ENCODE assay signal across 7 cellular contexts in genomic region chr15:47185222-47185800, GRCh38.
DNase-seq lines count a peak whose midpoint lies in the region; ATAC-seq and TF ChIP-seq lines count a peak whose summit lies in the region.

No MANE protein-coding gene starts in this region.

- peak overlapping the region; percentile 36; the same call in 1 of the 2 replicates for H3K4me3 Mint-ChIP-seq in HFFc6

- no peak overlapping the region for H3K27ac Mint-ChIP-seq in HFFc6

- H3K27me3 Mint-ChIP-seq in HFFc6 (ENCODE audit: insufficient read depth): peaks cover 20% of the 10 kb centered on the region

- H3K9me3 Mint-ChIP-seq in HFFc6: no peaks in the 10 kb centered on the region; the same call in 1 of the 2 replicates

- TF ChIP-seq CTCF in HFFc6 (IDR thresholded peaks at IDR 0.05) (no peak), retinal pigment epithelial cell (conservative IDR thresholded peaks at IDR 0.05; ENCODE audit: low read depth, low read length) (no peak)

- no peaks in the 10 kb centered on the region for H3K4me1 Mint-ChIP-seq in HFFc6 (ENCODE audit: low read depth)

- no peaks in the 10 kb centered on the region for H3K36me3 Mint-ChIP-seq in HFFc6 (ENCODE audit: low read depth)

- no peak for DNase-seq in HFFc6
- peak; percentile 73 for DNase-seq in NCI-H82 treated with DMSO at 0.1 percent for 48 hours (lab: John Stamatoyannopoulos, UW; ENCODE audit: unreplicated experiment)
- peak; percentile 6 for DNase-seq in fibroblast of peridontal ligament (ENCODE audit: extremely low read depth)
- DNase-seq in retinal pigment epithelial cell (ENCODE audit: low read depth): no peak
- DNase-seq in NCI-H1436 treated with DMSO at 0.1 percent for 48 hours (lab: John Stamatoyannopoulos, UW): no peak

- H3K4me3 ChIP-seq in retinal pigment epithelial cell (ENCODE audit: low read length): peak overlapping the region; percentile 57

- no peak for ATAC-seq in GM18867 (IDR thresholded peaks at IDR 0.05; ENCODE audit: unreplicated experiment)
- ATAC-seq in HG02885 (IDR thresholded peaks at IDR 0.05; ENCODE audit: poor library complexity, unreplicated experiment): no peak

Comparison
In these comparisons a context has a peak if more than half of its experiments do, and no peak if none do; other contexts are left out.
1. DNase-seq: peak in NCI-H82 treated with DMSO at 0.1 percent for 48 hours (single experiment) and fibroblast of peridontal ligament (single experiment); none in HFFc6 (single experiment), retinal pigment epithelial cell (single experiment) and NCI-H1436 treated with DMSO at 0.1 percent for 48 hours (single experiment).